ENCODE assay signal across 1 cellular context in genomic region chr1:151327903-151328674, GRCh38.
TF ChIP-seq lines count a peak whose summit lies in the region.

No MANE protein-coding gene starts in this region.

TF ChIP-seq in IMR-90, 13 proteins besides CTCF, POLR2A, EP300 and RAD21 (continued from another document):
- no peak for TF ChIP-seq USF2 (IDR thresholded peaks at IDR 0.05; ENCODE audit: low read depth, low read length)
- no peak for TF ChIP-seq MAZ (IDR thresholded peaks at IDR 0.05; ENCODE audit: borderline replicate concordance, low read depth, low read length)
- TF ChIP-seq CHD1 (IDR thresholded peaks at IDR 0.05; ENCODE audit: low read depth, low read length): no peak
